Comparison of ENCODE assay signal across 15 cellular contexts in the genomic region with DNA sequence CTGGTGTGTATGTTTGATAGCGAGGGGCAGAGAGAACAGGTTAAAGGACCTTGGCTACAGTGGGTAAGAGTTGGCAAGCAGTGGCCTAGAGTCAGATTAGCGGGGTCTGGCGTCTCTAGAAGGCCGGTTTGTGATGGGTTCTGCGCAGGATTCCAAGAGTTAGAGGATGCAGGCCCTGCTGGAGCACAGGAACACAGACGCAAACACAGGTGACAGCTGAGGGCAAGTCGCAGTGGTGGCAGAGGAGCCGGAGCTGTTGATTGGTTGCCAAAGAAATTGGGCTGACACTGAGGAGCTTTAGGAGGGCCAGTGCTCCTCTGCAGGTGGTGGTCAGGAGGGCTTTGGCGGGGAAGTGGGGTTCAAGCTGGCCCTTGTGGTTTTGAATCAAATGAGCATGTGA. TPM values are rescaled to one million over a fixed set of nuclear protein-coding genes. Genes with fewer than 3 reads are reported as not detected.
DNase-seq lines count a peak whose midpoint lies in the region; ATAC-seq and TF ChIP-seq lines count a peak whose summit lies in the region.
"Had no signal": no experiment of that assay in that cellular context is flagged by ENCODE, and none has a peak within 500 bp of the region (broad histone marks: within the 10 kb centered on the region; RNA-seq: fewer than 3 reads in every experiment).

No MANE protein-coding gene starts in this region.

- CTCF ChIA-PET in activated CD8-positive, alpha-beta T cell treated with anti-CD3 and anti-CD28 coated beads, Interleukin-2, amount 10 ng/mL, durations not matched to agents 7 days and 5 days (lab: Charles Lee), result interaction anchor here (1.0 kb wide), 1 partner anchor 119 kb away, joined by 3 read pairs; no protein-coding TSS in a partner anchor

- peaks cover 58% of the 10 kb centered on the region for H3K4me1 Mint-ChIP-seq in stimulated activated naive CD8-positive, alpha-beta T cell treated with anti-CD3 and anti-CD28 coated beads, Interleukin-15, Interleukin-2, amounts not matched to agents 100 ng/mL and 50 ng/mL, for 24 hours (ENCODE audit: low read depth)
- peaks cover 73% of the 10 kb centered on the region for H3K4me1 Mint-ChIP-seq in stimulated activated naive CD8-positive, alpha-beta T cell treated with anti-CD3 and anti-CD28 coated beads, Interleukin-15, amount 100 ng/mL, for 72 hours
- H3K4me1 Mint-ChIP-seq in activated CD8-positive, alpha-beta T cell treated with anti-CD3 and anti-CD28 coated beads, Interleukin-2, amount 10 ng/mL, durations not matched to agents 7 days and 5 days (ENCODE audit: low read depth), result peaks cover 41% of the 10 kb centered on the region
- H3K4me1 Mint-ChIP-seq in nephron, result peaks cover 47% of the 10 kb centered on the region

- POLR2A ChIA-PET in activated CD8-positive, alpha-beta T cell treated with anti-CD3 and anti-CD28 coated beads, Interleukin-2, amount 10 ng/mL, durations not matched to agents 7 days and 5 days (lab: Charles Lee), result interaction anchor here (1.4 kb wide), 1 partner anchor 21 kb away, joined by 5 read pairs; a partner anchor contains a TSS

- no peak for TF ChIP-seq CTCF in nephron (IDR thresholded peaks at IDR 0.05; ENCODE audit: unreplicated experiment in 3 of 3)

- DNase-seq in stimulated activated naive CD8-positive, alpha-beta T cell treated with anti-CD3 and anti-CD28 coated beads, Interleukin-15, amount 100 ng/mL, for 72 hours, result no peak
- DNase-seq in activated CD8-positive, alpha-beta T cell treated with anti-CD3 and anti-CD28 coated beads, Interleukin-2, amount 10 ng/mL, durations not matched to agents 7 days and 5 days, result no peak
- DNase-seq in SIG-M5 treated with dmso at 0.1 percent for 504 hours (lab: John Stamatoyannopoulos, UW; ENCODE audit: unreplicated experiment), result no peak
- DNase-seq in NCI-H1092 treated with DMSO at 0.1 percent for 48 hours (lab: John Stamatoyannopoulos, UW), result no peak
- DNase-seq in dedifferentiated amniotic fluid mesenchymal stem cell (ENCODE audit: extremely low spot score), result no peak
- no peak for DNase-seq in 8988T
- DNase-seq: activated CD4-positive, alpha-beta memory T cell treated with anti-CD3 and anti-CD28 coated beads for 36 hours; activated effector memory CD4-positive, alpha-beta T cell treated with Interleukin-2 at 50 U/mL for 16 hours; body of pancreas; NCI-H526 had no signal

- no peak overlapping the region for H3K4me3 Mint-ChIP-seq in stimulated activated naive CD8-positive, alpha-beta T cell treated with anti-CD3 and anti-CD28 coated beads, Interleukin-15, Interleukin-2, amounts not matched to agents 100 ng/mL and 50 ng/mL, for 24 hours
- no peak overlapping the region for H3K4me3 Mint-ChIP-seq in stimulated activated naive CD8-positive, alpha-beta T cell treated with anti-CD3 and anti-CD28 coated beads, Interleukin-15, amount 100 ng/mL, for 72 hours
- no peak overlapping the region for H3K4me3 Mint-ChIP-seq in activated CD8-positive, alpha-beta T cell treated with anti-CD3 and anti-CD28 coated beads, Interleukin-2, amount 10 ng/mL, durations not matched to agents 7 days and 5 days
- H3K4me3 Mint-ChIP-seq in nephron, result peak overlapping the region in 2 of 3 experiments; percentile 72 to 84
- H3K4me3 Mint-ChIP-seq: activated CD4-positive, alpha-beta memory T cell treated with anti-CD3 and anti-CD28 coated beads for 36 hours; dendritic cell treated with granulocyte-macrophage colony-stimulating factor and Interleukin-4, amounts not matched to agents 40 ng/mL and 50 ng/mL, for 4 days had no signal

- no peaks in the 10 kb centered on the region for H3K9me3 Mint-ChIP-seq in stimulated activated naive CD8-positive, alpha-beta T cell treated with anti-CD3 and anti-CD28 coated beads, Interleukin-15, Interleukin-2, amounts not matched to agents 100 ng/mL and 50 ng/mL, for 24 hours
- H3K9me3 Mint-ChIP-seq in stimulated activated naive CD8-positive, alpha-beta T cell treated with anti-CD3 and anti-CD28 coated beads, Interleukin-15, amount 100 ng/mL, for 72 hours, result no peaks in the 10 kb centered on the region
- no peaks in the 10 kb centered on the region for H3K9me3 Mint-ChIP-seq in activated CD8-positive, alpha-beta T cell treated with anti-CD3 and anti-CD28 coated beads, Interleukin-2, amount 10 ng/mL, durations not matched to agents 7 days and 5 days (ENCODE audit: insufficient read depth)
- H3K9me3 Mint-ChIP-seq in nephron, result no peaks in the 10 kb centered on the region
- H3K9me3 Mint-ChIP-seq: activated CD4-positive, alpha-beta memory T cell treated with anti-CD3 and anti-CD28 coated beads for 36 hours; dendritic cell treated with granulocyte-macrophage colony-stimulating factor and Interleukin-4, amounts not matched to agents 40 ng/mL and 50 ng/mL, for 4 days had no signal

- no peak for ATAC-seq in stimulated activated naive CD8-positive, alpha-beta T cell treated with anti-CD3 and anti-CD28 coated beads, Interleukin-15, amount 100 ng/mL, for 72 hours
- ATAC-seq in activated CD8-positive, alpha-beta T cell treated with anti-CD3 and anti-CD28 coated beads, Interleukin-2, amount 10 ng/mL, durations not matched to agents 7 days and 5 days, result no peak
- ATAC-seq: body of pancreas, HepG2, left ventricle myocardium superior had no signal

- H3K36me3 Mint-ChIP-seq in stimulated activated naive CD8-positive, alpha-beta T cell treated with anti-CD3 and anti-CD28 coated beads, Interleukin-15, Interleukin-2, amounts not matched to agents 100 ng/mL and 50 ng/mL, for 24 hours (ENCODE audit: low read depth), result no peaks in the 10 kb centered on the region
- H3K36me3 Mint-ChIP-seq in activated CD8-positive, alpha-beta T cell treated with anti-CD3 and anti-CD28 coated beads, Interleukin-2, amount 10 ng/mL, durations not matched to agents 7 days and 5 days (ENCODE audit: low read depth), result peaks cover 12% of the 10 kb centered on the region
- no peaks in the 10 kb centered on the region for H3K36me3 Mint-ChIP-seq in nephron (ENCODE audit: low read depth)
- H3K36me3 Mint-ChIP-seq: activated CD4-positive, alpha-beta memory T cell treated with anti-CD3 and anti-CD28 coated beads for 36 hours had no signal

- no peaks in the 10 kb centered on the region for H3K27me3 Mint-ChIP-seq in stimulated activated naive CD8-positive, alpha-beta T cell treated with anti-CD3 and anti-CD28 coated beads, Interleukin-15, Interleukin-2, amounts not matched to agents 100 ng/mL and 50 ng/mL, for 24 hours
- H3K27me3 Mint-ChIP-seq in stimulated activated naive CD8-positive, alpha-beta T cell treated with anti-CD3 and anti-CD28 coated beads, Interleukin-15, amount 100 ng/mL, for 72 hours, result peaks cover 10% of the 10 kb centered on the region
- H3K27me3 Mint-ChIP-seq in activated CD8-positive, alpha-beta T cell treated with anti-CD3 and anti-CD28 coated beads, Interleukin-2, amount 10 ng/mL, durations not matched to agents 7 days and 5 days (ENCODE audit: low read depth), result peaks cover 6% of the 10 kb centered on the region
- no peaks in the 10 kb centered on the region for H3K27me3 Mint-ChIP-seq in nephron (ENCODE audit: low read depth)
- H3K27me3 Mint-ChIP-seq: activated CD4-positive, alpha-beta memory T cell treated with anti-CD3 and anti-CD28 coated beads for 36 hours; dendritic cell treated with granulocyte-macrophage colony-stimulating factor and Interleukin-4, amounts not matched to agents 40 ng/mL and 50 ng/mL, for 4 days had no signal

- peak overlapping the region; percentile 81 for H3K27ac Mint-ChIP-seq in stimulated activated naive CD8-positive, alpha-beta T cell treated with anti-CD3 and anti-CD28 coated beads, Interleukin-15, Interleukin-2, amounts not matched to agents 100 ng/mL and 50 ng/mL, for 24 hours
- H3K27ac Mint-ChIP-seq in stimulated activated naive CD8-positive, alpha-beta T cell treated with anti-CD3 and anti-CD28 coated beads, Interleukin-15, amount 100 ng/mL, for 72 hours, result peak overlapping the region in 1 of 2 donors; percentile 81
- H3K27ac Mint-ChIP-seq in activated CD8-positive, alpha-beta T cell treated with anti-CD3 and anti-CD28 coated beads, Interleukin-2, amount 10 ng/mL, durations not matched to agents 7 days and 5 days, result peak overlapping the region; percentile 21
- H3K27ac Mint-ChIP-seq in nephron, result peak overlapping the region in 1 of 3 experiments; percentile 43
- H3K27ac Mint-ChIP-seq: activated CD4-positive, alpha-beta memory T cell treated with anti-CD3 and anti-CD28 coated beads for 36 hours; dendritic cell treated with granulocyte-macrophage colony-stimulating factor and Interleukin-4, amounts not matched to agents 40 ng/mL and 50 ng/mL, for 4 days had no signal

RNA-seq across cellular contexts. Expression of a gene that starts 3.8 kb away (rescaled TPM):
- total RNA-seq in activated CD8-positive, alpha-beta T cell treated with anti-CD3 and anti-CD28 coated beads, Interleukin-2, amount 10 ng/mL, durations not matched to agents 7 days and 5 days, result 10 to 100 TPM; 16.6 to 16.8 TPM

RNA-seq across cellular contexts. Expression of a gene that starts 20.9 kb away (rescaled TPM):
- 10 to 100 TPM; 43.1 to 49.4 TPM for total RNA-seq in activated CD8-positive, alpha-beta T cell treated with anti-CD3 and anti-CD28 coated beads, Interleukin-2, amount 10 ng/mL, durations not matched to agents 7 days and 5 days

Comparison
In these comparisons a context has a peak if more than half of its experiments do, and no peak if none do; other contexts are left out.
1. H3K4me3 Mint-ChIP-seq: peak in nephron (2 of 3); none in stimulated activated naive CD8-positive, alpha-beta T cell treated with anti-CD3 and anti-CD28 coated beads, Interleukin-15, Interleukin-2, amounts not matched to agents 100 ng/mL and 50 ng/mL, for 24 hours (single experiment), stimulated activated naive CD8-positive, alpha-beta T cell treated with anti-CD3 and anti-CD28 coated beads, Interleukin-15, amount 100 ng/mL, for 72 hours (0 of 2) and activated CD8-positive, alpha-beta T cell treated with anti-CD3 and anti-CD28 coated beads, Interleukin-2, amount 10 ng/mL, durations not matched to agents 7 days and 5 days (single experiment).